In the genomic region with DNA sequence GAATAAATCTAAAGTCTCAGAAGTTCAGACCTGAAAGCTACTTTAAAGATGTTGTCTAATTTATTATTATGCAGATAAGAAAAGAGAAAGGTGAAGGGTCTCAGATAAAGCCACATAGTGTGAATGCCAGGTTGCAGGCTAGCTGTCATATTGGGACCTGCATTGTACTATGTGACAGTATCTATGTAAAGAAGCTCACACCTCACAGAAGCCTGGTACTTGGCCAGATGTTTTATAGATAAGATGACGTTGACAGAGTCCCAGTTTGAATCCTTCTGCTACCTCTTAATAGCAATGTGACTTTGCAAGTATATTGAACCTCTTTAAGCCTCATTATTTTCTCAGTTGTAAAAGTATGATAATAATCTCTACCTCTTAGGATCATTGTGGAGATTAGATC, we compare ENCODE assay signal across 32 cellular contexts.
"Had no signal": no experiment of that assay in that cellular context is flagged by ENCODE, and none has a peak within 500 bp of the region (broad histone marks: within the 10 kb centered on the region; RNA-seq: fewer than 3 reads in every experiment).

No MANE protein-coding gene starts in this region.

- H3K9me3 ChIP-seq: ascending aorta, breast epithelium had no signal

- H3K4me3 ChIP-seq: ascending aorta, breast epithelium had no signal

- H3K27me3 ChIP-seq: ascending aorta, brain microvascular endothelial cell, breast epithelium had no signal

- H3K27ac ChIP-seq: ascending aorta, brain microvascular endothelial cell, breast epithelium, WERI-Rb-1 had no signal

- ATAC-seq: activated CD4-positive, alpha-beta T cell treated with anti-CD3 and anti-CD28 coated beads for 36 hours; activated CD4-positive, CD25-positive, alpha-beta regulatory T cell treated with anti-CD3 and anti-CD28 coated beads, Interleukin-2, amount 50 U/mL, for 24 hours; activated CD8-positive, alpha-beta memory T cell treated with anti-CD3 and anti-CD28 coated beads, Interleukin-2, amount 10 ng/mL, durations not matched to agents 7 days and 5 days; activated CD8-positive, alpha-beta T cell treated with anti-CD3 and anti-CD28 coated beads, Interleukin-2, amount 10 ng/mL, durations not matched to agents 7 days and 5 days; activated naive CD8-positive, alpha-beta T cell treated with anti-CD3 and anti-CD28 coated beads, Interleukin-2, amount 50 U/mL, for 24 hours; WTC11 had no signal

- H3K36me3 ChIP-seq: ascending aorta, brain microvascular endothelial cell, breast epithelium, WERI-Rb-1 had no signal

- DNase-seq: activated CD4-positive, alpha-beta memory T cell treated with anti-CD3 and anti-CD28 coated beads, Interleukin-2, amount 10 ng/mL, durations not matched to agents 7 days and 5 days; activated CD4-positive, alpha-beta T cell treated with anti-CD3 and anti-CD28 coated beads for 1 hour; activated CD4-positive, alpha-beta T cell treated with anti-CD3 and anti-CD28 coated beads for 36 hours; activated CD4-positive, alpha-beta T cell treated with anti-CD3 and anti-CD28 coated beads for 48 hours; activated CD4-positive, alpha-beta T cell treated with anti-CD3 and anti-CD28 coated beads, Interleukin-2, amount 10 ng/mL, durations not matched to agents 7 days and 5 days; activated CD4-positive, alpha-beta T cell treated with anti-CD3 and anti-CD28 coated beads, Interleukin-2, amount 50 U/mL, for 48 hours; activated CD4-positive, CD25-positive, alpha-beta regulatory T cell; activated CD8-positive, alpha-beta memory T cell treated with anti-CD3 and anti-CD28 coated beads for 24 hours; activated CD8-positive, alpha-beta memory T cell treated with anti-CD3 and anti-CD28 coated beads, Interleukin-2, amount 10 ng/mL, durations not matched to agents 7 days and 5 days; activated CD8-positive, alpha-beta memory T cell treated with anti-CD3 and anti-CD28 coated beads, Interleukin-2, amount 50 U/mL, for 48 hours; activated CD8-positive, alpha-beta T cell treated with anti-CD3 and anti-CD28 coated beads, Interleukin-2, amount 10 ng/mL, durations not matched to agents 7 days and 5 days; activated effector memory CD4-positive, alpha-beta T cell treated with Interleukin-2 at 50 U/mL for 16 hours; activated gamma-delta T cell; activated naive CD4-positive, alpha-beta T cell treated with anti-CD3 and anti-CD28 coated beads, Interleukin-2, amount 10 ng/mL, durations not matched to agents 7 days and 5 days; activated naive CD4-positive, alpha-beta T cell treated with Interleukin-2 at 50 U/mL for 16 hours; activated naive CD8-positive, alpha-beta T cell treated with anti-CD3 and anti-CD28 coated beads, Interleukin-2, amount 10 ng/mL, durations not matched to agents 7 days and 5 days; activated naive CD8-positive, alpha-beta T cell treated with anti-CD3 and anti-CD28 coated beads, Interleukin-2, amount 50 U/mL, for 24 hours; activated T-cell treated with anti-CD3 and anti-CD28 coated beads, Interleukin-2, amount 50 U/mL, for 24 hours; activated T-cell treated with anti-CD3 and anti-CD28 coated beads, Interleukin-2, amount 50 U/mL, for 48 hours; amygdala; anterior cingulate cortex; brain microvascular endothelial cell; central memory CD4-positive, alpha-beta T cell; cerebellar nuclear complex; T-helper 1 cell; T-helper 2 cell; T-helper 9 cell; WERI-Rb-1 had no signal

- H3K4me1 ChIP-seq: breast epithelium had no signal
